24 cellular contexts compared by ENCODE assay signal in the genomic region with DNA sequence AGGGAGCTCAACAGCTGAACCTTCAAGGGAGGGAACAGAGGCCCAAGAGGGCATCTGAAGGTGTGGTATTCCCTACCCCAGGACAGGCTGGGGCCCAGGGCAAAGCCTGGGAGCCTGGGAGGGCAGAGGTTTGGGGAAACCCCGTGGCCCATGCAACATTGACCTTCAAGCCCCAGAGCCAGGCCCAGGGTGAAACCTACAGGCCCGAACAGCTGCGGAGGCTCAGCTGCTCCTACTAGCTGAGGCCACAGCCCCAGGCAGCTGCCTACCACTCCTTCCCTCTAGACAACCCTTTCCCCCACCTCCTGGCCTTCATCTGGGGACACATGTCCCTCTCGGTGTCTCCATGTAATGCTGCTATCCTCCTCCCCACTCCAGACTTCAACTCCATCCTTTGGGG. TPM values are rescaled to one million over a fixed set of nuclear protein-coding genes. Genes with fewer than 3 reads are reported as not detected.
DNase-seq lines count a peak whose midpoint lies in the region; ATAC-seq, FAIRE-seq and TF ChIP-seq lines count a peak whose summit lies in the region.
"Had no signal": no experiment of that assay in that cellular context is flagged by ENCODE, and none has a peak within 500 bp of the region (broad histone marks: within the 10 kb centered on the region; RNA-seq: fewer than 3 reads in every experiment).

No MANE protein-coding gene starts in this region.

- H3K27ac ChIP-seq in GM12878 (ENCODE audit: control insufficient read depth, insufficient read depth) (no peak overlapping the region), liver (ENCODE audit: low read depth in 1 of 2, low read length in 2 of 2) (peak overlapping the region; percentile 84 to 87), small intestine (ENCODE audit: low read depth in 1 of 2, low read length in 1 of 2) (peak overlapping the region; percentile 36 to 93), testis (no peak overlapping the region)
- H3K27ac ChIP-seq: brain microvascular endothelial cell, gastroesophageal sphincter, GM23248, SJSA1 had no signal

- POLR2A ChIA-PET in GM12878 (lab: Charles Lee) = interaction anchor here (0.5 to 18.2 kb wide), 4 partner anchors 9 to 94 kb away, joined by 3 to 228 read pairs (median 8); no protein-coding TSS in a partner anchor

- DNase-seq in GM12878 (ENCODE audit: low read depth, low spot score) (no peak), small intestine (peak; percentile 48), H7 (no peak), hypothalamus (lab: John Stamatoyannopoulos, UW) (no peak), testis (no peak)
- no peak for DNase-seq in stimulated activated naive CD4-positive, alpha-beta T cell (lab: John Stamatoyannopoulos, UW)
- DNase-seq: activated CD4-positive, alpha-beta T cell treated with anti-CD3 and anti-CD28 coated beads, Interleukin-2, amount 50 U/mL, for 4 hours; activated CD8-positive, alpha-beta memory T cell treated with anti-CD3 and anti-CD28 coated beads, Interleukin-2, amount 50 U/mL, for 48 hours; activated effector memory CD4-positive, alpha-beta T cell treated with anti-CD3 and anti-CD28 coated beads, Interleukin-2, amount 50 U/mL, for 16 hours; brain microvascular endothelial cell; GM23248; KG1; NCI-H187; NCI-H774; T-helper 17 cell had no signal

- intact Hi-C loops in GM12878 (cut with micrococcal nuclease; ENCODE audit: unreplicated experiment) (no loop called here), testis (cut with DNase I; ENCODE audit: low total_unique reads) (no loop called here)

- TF ChIP-seq RAD21 in GM12878 (IDR thresholded peaks at IDR 0.05; ENCODE audit: insufficient read depth, low read depth, low read length) (no peak), liver (IDR thresholded peaks at IDR 0.05) (no peak)

- H3K4me2 ChIP-seq in GM12878 (ENCODE audit: control insufficient read depth, insufficient read depth) = no peak overlapping the region

- in situ Hi-C loops in GM12878 (cut with MboI) = no loop called here

- no peaks in the 10 kb centered on the region for H3K9me3 ChIP-seq in GM12878 (replicated peaks; ENCODE audit: control insufficient read depth, insufficient read depth, low read length)
- no peaks in the 10 kb centered on the region for H3K9me3 ChIP-seq in liver (ENCODE audit: control insufficient read depth in 4 of 4, low read length in 3 of 4)
- no peaks in the 10 kb centered on the region for H3K9me3 ChIP-seq in small intestine (ENCODE audit: control insufficient read depth, low read depth)
- no peaks in the 10 kb centered on the region for H3K9me3 ChIP-seq in testis
- H3K9me3 ChIP-seq: gastroesophageal sphincter, SJSA1 had no signal

- WGBS in GM12878 (ENCODE audit: insufficient coverage, insufficient replicate concordance, low lambda C conversion rate, missing lambda C conversion rate) = 25% methylated on average over 4 of the region's 4 CpGs
- WGBS in liver = 47% methylated on average over 4 of the region's 4 CpGs
- WGBS in small intestine, 3 donors = 9 to 52% (median 18%) methylated on average over 4 of the region's 4 CpGs
- WGBS in testis, 2 donors = 89 to 91% methylated on average over 4 of the region's 4 CpGs

- BruUV-seq in GM12878 (replicated peaks; lab: Mats Ljungman, UMichigan) = no TSS peak

- TF ChIP-seq POLR2A in GM12878 (IDR thresholded peaks at IDR 0.05; ENCODE audit: low read depth, low read length) = no peak
- no peak for TF ChIP-seq POLR2A in testis (IDR thresholded peaks at IDR 0.05)

- SMC1A ChIA-PET in GM12878 (lab: Charles Lee; ENCODE audit: uncharacterized antibody, unreplicated experiment) = interaction anchor here (2.1 to 19.4 kb wide), 3 partner anchors 9 to 86 kb away, joined by 6 to 374 read pairs (median 17); no protein-coding TSS in a partner anchor

- CTCF ChIA-PET in GM12878 (lab: Yijun Ruan, JAX) = interaction anchor here (0.8 to 17.8 kb wide), 5 partner anchors 11 to 316 kb away, joined by 3 to 623 read pairs (median 20); no protein-coding TSS in a partner anchor

- H4K20me1 ChIP-seq in GM12878 (ENCODE audit: control insufficient read depth, insufficient read depth) = no peaks in the 10 kb centered on the region

- TF ChIP-seq EP300 in GM12878 (IDR thresholded peaks at IDR 0.05; ENCODE audit: borderline replicate concordance in 1 of 2, control insufficient read depth in 1 of 2, low read depth in 2 of 2, low read length in 2 of 2) = no peak

- H3K27me3 ChIP-seq in GM12878 (replicated peaks in 1 of 2; ENCODE audit: control insufficient read depth in 2 of 2, insufficient read depth in 2 of 2, low read length in 1 of 2) = no peaks in the 10 kb centered on the region
- H3K27me3 ChIP-seq in liver (ENCODE audit: control insufficient read depth in 4 of 4, insufficient read depth in 4 of 4, low read length in 3 of 4) = no peaks in the 10 kb centered on the region
- H3K27me3 ChIP-seq in small intestine (ENCODE audit: control insufficient read depth in 2 of 2, insufficient read depth in 2 of 2, low read length in 2 of 2) = peaks cover 0 to 8% of the 10 kb centered on the region in 2 donors
- peaks cover 33% of the 10 kb centered on the region for H3K27me3 ChIP-seq in H7 (ENCODE audit: control insufficient read depth, insufficient read depth, low read length)
- no peaks in the 10 kb centered on the region for H3K27me3 ChIP-seq in testis

- H3K79me2 ChIP-seq in GM12878 (ENCODE audit: control insufficient read depth, insufficient read depth, low read length) = no peaks in the 10 kb centered on the region

- H3K4me3 ChIP-seq in GM12878 (no peak overlapping the region), liver (ENCODE audit: low read depth in 1 of 3, low read length in 3 of 3) (no peak overlapping the region), small intestine (ENCODE audit: low read depth in 1 of 2, low read length in 2 of 2) (peak overlapping the region in 1 of 2 donors; percentile 13), H7 (ENCODE audit: insufficient read depth, low read depth, low read length) (no peak overlapping the region), testis (no peak overlapping the region)
- H3K4me3 ChIP-seq: gastroesophageal sphincter, GM23248, SJSA1 had no signal

- no peak overlapping the region for H2AFZ ChIP-seq in GM12878 (ENCODE audit: control insufficient read depth, low read depth, low read length)
- H2AFZ ChIP-seq: GM23248 had no signal

- no peak overlapping the region for H3K9ac ChIP-seq in GM12878 (ENCODE audit: control insufficient read depth, insufficient read depth, low read length)
- no peak overlapping the region for H3K9ac ChIP-seq in liver (ENCODE audit: low read depth in 1 of 2, low read length in 2 of 2)
- H3K9ac ChIP-seq: GM23248 had no signal

- peaks cover 12% of the 10 kb centered on the region for H3K4me1 ChIP-seq in GM12878 (ENCODE audit: control insufficient read depth, insufficient read depth, low read length)
- peaks cover 19 to 61% (median 41%) of the 10 kb centered on the region in 4 donors for H3K4me1 ChIP-seq in liver (ENCODE audit: control insufficient read depth in 4 of 4, insufficient read depth in 4 of 4, low read length in 3 of 4)
- H3K4me1 ChIP-seq in small intestine (ENCODE audit: control insufficient read depth in 2 of 2, insufficient read depth in 1 of 2, low read depth in 1 of 2, low read length in 1 of 2) = peaks cover 0 to 7% of the 10 kb centered on the region in 2 donors
- no peaks in the 10 kb centered on the region for H3K4me1 ChIP-seq in testis
- H3K4me1 ChIP-seq: SJSA1 had no signal

- FAIRE-seq in GM12878 (lab: Jason Lieb, UNC) (no peak), small intestine (lab: Jason Lieb, UNC) (no peak)

- no peaks in the 10 kb centered on the region for H3K36me3 ChIP-seq in GM12878 (ENCODE audit: control insufficient read depth in 2 of 2, insufficient read depth in 2 of 2, low read length in 1 of 2)
- H3K36me3 ChIP-seq in liver (ENCODE audit: control insufficient read depth in 4 of 4, insufficient read depth in 3 of 4, low read depth in 1 of 4, low read length in 3 of 4) = no peaks in the 10 kb centered on the region
- H3K36me3 ChIP-seq in small intestine (ENCODE audit: control insufficient read depth in 2 of 2, insufficient read depth in 2 of 2, low read length in 2 of 2) = no peaks in the 10 kb centered on the region
- H3K36me3 ChIP-seq in H7 (replicated peaks; ENCODE audit: control insufficient read depth, insufficient read depth, low read length) = no peaks in the 10 kb centered on the region
- no peaks in the 10 kb centered on the region for H3K36me3 ChIP-seq in testis (ENCODE audit: low read depth, missing control alignments)
- H3K36me3 ChIP-seq: brain microvascular endothelial cell, gastroesophageal sphincter, SJSA1 had no signal

- ATAC-seq in GM19025 (IDR thresholded peaks at IDR 0.05; ENCODE audit: low read depth, unreplicated experiment) (peak; percentile 55), GM12878 (peak; percentile 48)
- ATAC-seq: gastroesophageal sphincter, T-helper 17 cell had no signal

- RAD21 ChIA-PET in GM12878 (lab: Charles Lee; ENCODE audit: unreplicated experiment) = interaction anchor here (1.2 to 17.4 kb wide), 3 partner anchors 9 to 86 kb away, joined by 4 to 340 read pairs (median 17); no protein-coding TSS in a partner anchor

- TF ChIP-seq CTCF in GM12878 (IDR thresholded peaks at IDR 0.05 in 2 of 3, conservative IDR thresholded peaks at IDR 0.05 in 1 of 3; ENCODE audit: control insufficient read depth in 2 of 3, extremely low read depth in 1 of 3, insufficient read depth in 1 of 3, low read depth in 3 of 3, low read length in 3 of 3) (no peak), liver (IDR thresholded peaks at IDR 0.05; ENCODE audit: low read depth, low read length, missing input control) (no peak), testis (IDR thresholded peaks at IDR 0.05) (no peak)

RNA-seq across cellular contexts. Expression of a gene that starts 3.2 kb away (rescaled TPM):
- total RNA-seq in GM12878 (2013; cell fraction: nucleolus; rRNA removed) = 0.40 and 0.91 TPM in 2 replicates
- total RNA-seq in GM12878 (2014; rRNA removed) (0.22 and 0.40 TPM in 2 replicates), GM12878 (2014; rRNA removed; fragmentation: Illumina TruSeq; extraction: Trizol) (0.18 and 0.40 TPM in 2 replicates), GM12878 (2021) (0.26 and 0.53 TPM in 2 replicates), liver (1 to 10 TPM; 3.4 to 4.6 TPM), testis (under 1 TPM; 0.37 to 0.71 TPM)
- polyA plus RNA-seq in GM12878 (2011; ENCODE audit: low read depth) = 0.33 TPM
- polyA plus RNA-seq in GM12878 (2011; rRNA removed) (0.05 TPM in 1 of 2 replicates, not detected in the other), GM12878 (2014; fragmentation: Illumina TruSeq; extraction: Trizol) (0.11 and 0.48 TPM in 2 replicates), GM12878 (2014; fragmentation: Nextera tagmentation; extraction: Ambion mirVana) (not detected), GM12878 (2014; rRNA removed) (0.32 and 0.80 TPM in 2 replicates), GM12878 (2016; fragmentation: Nextera tagmentation; extraction: Ambion mirVana) (under 1 TPM in 1 of 2 experiments, not detected in 1; 0.16 TPM), liver (10 to 100 TPM; 12.5 to 13.7 TPM), small intestine (100 to 1,000 TPM; 108 to 131 (median 130) TPM), testis (ENCODE audit: insufficient read depth, low read depth, low replicate concordance) (1.2 TPM)
- 0.09 TPM in 1 of 2 replicates, not detected in the other for polyA plus RNA-seq in GM12878 (2011; cell fraction: cytosol; rRNA removed)
- polyA plus RNA-seq in GM12878 (2011; cell fraction: nucleus; rRNA removed) = 0.07 TPM in 1 of 2 replicates, not detected in the other
- polyA plus RNA-seq in GM12878 (2012) = 0.31 and 0.77 TPM in 2 replicates
- polyA minus RNA-seq in GM12878 (2011; rRNA and poly(A)+ RNA removed) = not detected in 2 replicates
- not detected in 2 replicates for polyA minus RNA-seq in GM12878 (2011; cell fraction: cytosol; rRNA and poly(A)+ RNA removed)
- not detected in 2 replicates for polyA minus RNA-seq in GM12878 (2011; cell fraction: nucleus; rRNA and poly(A)+ RNA removed)
- 4.3 and 4.5 TPM in 2 replicates for total RNA-seq in H7 (2014; rRNA removed; shearing (Covaris generic))
- total RNA-seq: GM23248, neural crest cell, OCI-LY7, SJSA1, T-helper 17 cell had no signal
- polyA plus RNA-seq: GM23248 had no signal

RNA-seq across cellular contexts. Expression of a gene that starts 18.5 kb away (rescaled TPM):
- not detected in 2 replicates for total RNA-seq in GM12878 (2013; cell fraction: nucleolus; rRNA removed)
- total RNA-seq in GM12878 (2014; rRNA removed) (not detected in 2 replicates), GM12878 (2014; rRNA removed; fragmentation: Illumina TruSeq; extraction: Trizol) (not detected in 2 replicates), GM12878 (2021) (not detected in 2 replicates), liver (under 1 TPM; 0.17 to 0.28 TPM), testis (1 to 10 TPM in 1 of 2 donors, under 1 TPM in 1; 0.79 to 1.1 TPM)
- polyA plus RNA-seq in GM12878 (2011; ENCODE audit: low read depth) = not detected
- polyA plus RNA-seq in GM12878 (2011; rRNA removed) (not detected in 2 replicates), GM12878 (2014; fragmentation: Illumina TruSeq; extraction: Trizol) (not detected in 2 replicates), GM12878 (2014; fragmentation: Nextera tagmentation; extraction: Ambion mirVana) (not detected), GM12878 (2014; rRNA removed) (not detected in 2 replicates), GM12878 (2016; fragmentation: Nextera tagmentation; extraction: Ambion mirVana) (1 to 10 TPM in 1 of 2 experiments, not detected in 1; 2.2 TPM), liver (under 1 TPM in 1 of 2 donors, not detected in 1; 0.25 TPM), small intestine (10 to 100 TPM in 1 of 3 donors, 1 to 10 TPM in 1, under 1 TPM in 1; 0.78 to 86.7 (median 4.0) TPM), testis (ENCODE audit: insufficient read depth, low read depth, low replicate concordance) (2.7 TPM)
- polyA plus RNA-seq in GM12878 (2011; cell fraction: cytosol; rRNA removed) = not detected in 2 replicates
- not detected in 2 replicates for polyA plus RNA-seq in GM12878 (2011; cell fraction: nucleus; rRNA removed)
- polyA plus RNA-seq in GM12878 (2012) = not detected in 2 replicates
- not detected in 2 replicates for polyA minus RNA-seq in GM12878 (2011; rRNA and poly(A)+ RNA removed)
- polyA minus RNA-seq in GM12878 (2011; cell fraction: cytosol; rRNA and poly(A)+ RNA removed) = not detected in 2 replicates
- 0.19 TPM in 1 of 2 replicates, not detected in the other for polyA minus RNA-seq in GM12878 (2011; cell fraction: nucleus; rRNA and poly(A)+ RNA removed)
- total RNA-seq in H7 (2014; rRNA removed; shearing (Covaris generic)) = 0.17 TPM in 1 of 2 replicates, not detected in the other
- total RNA-seq: GM23248, mesenteric fat pad, neural crest cell, OCI-LY7, SJSA1, subcutaneous adipose tissue, T-helper 17 cell had no signal
- polyA plus RNA-seq: GM23248 had no signal

RNA-seq across cellular contexts. Expression of a gene that starts 25.6 kb away (rescaled TPM):
- total RNA-seq in GM12878 (2013; cell fraction: nucleolus; rRNA removed) = 0.94 and 0.98 TPM in 2 replicates
- total RNA-seq in GM12878 (2014; rRNA removed) (under 0.01 TPM in 1 of 2 replicates, not detected in the other), GM12878 (2014; rRNA removed; fragmentation: Illumina TruSeq; extraction: Trizol) (0.14 TPM in 1 of 2 replicates, not detected in the other), GM12878 (2021) (not detected in 2 replicates), liver (under 1 TPM in 1 of 2 donors, not detected in 1; 0.75 TPM), testis (under 1 TPM; 0.37 to 0.55 TPM)
- polyA plus RNA-seq in GM12878 (2011; ENCODE audit: low read depth) = not detected
- polyA plus RNA-seq in GM12878 (2011; rRNA removed) (0.41 and 0.50 TPM in 2 replicates), GM12878 (2014; fragmentation: Illumina TruSeq; extraction: Trizol) (not detected in 2 replicates), GM12878 (2014; fragmentation: Nextera tagmentation; extraction: Ambion mirVana) (under 1 TPM in 1 of 2 experiments, not detected in 1; 0.04 TPM), GM12878 (2014; rRNA removed) (0.39 TPM in 1 of 2 replicates, not detected in the other), GM12878 (2016; fragmentation: Nextera tagmentation; extraction: Ambion mirVana) (1 to 10 TPM in 1 of 2 experiments, under 1 TPM in 1; 0.20 to 1.0 TPM), liver (under 1 TPM; 0.01 to 0.46 TPM), small intestine (1 to 10 TPM in 2 of 3 donors, under 1 TPM in 1; 0.01 to 5.8 (median 3.2) TPM), testis (ENCODE audit: insufficient read depth, low read depth, low replicate concordance) (36.4 TPM)
- polyA plus RNA-seq in GM12878 (2011; cell fraction: cytosol; rRNA removed) = 0.60 and 0.87 TPM in 2 replicates
- polyA plus RNA-seq in GM12878 (2011; cell fraction: nucleus; rRNA removed) = 0.48 and 1.0 TPM in 2 replicates
- polyA plus RNA-seq in GM12878 (2012) = 0.45 TPM in 1 of 2 replicates, not detected in the other
- 0.44 and 0.67 TPM in 2 replicates for polyA minus RNA-seq in GM12878 (2011; rRNA and poly(A)+ RNA removed)
- 0.13 TPM in 1 of 2 replicates, not detected in the other for polyA minus RNA-seq in GM12878 (2011; cell fraction: cytosol; rRNA and poly(A)+ RNA removed)
- polyA minus RNA-seq in GM12878 (2011; cell fraction: nucleus; rRNA and poly(A)+ RNA removed) = 0.60 and 0.67 TPM in 2 replicates
- total RNA-seq in H7 (2014; rRNA removed; shearing (Covaris generic)) = 0.18 and 1.2 TPM in 2 replicates
- total RNA-seq: gastroesophageal sphincter, GM23248, HT-29, mesenteric fat pad, SJSA1, subcutaneous adipose tissue, T-helper 17 cell had no signal

Comparison
In these comparisons a context has a peak if more than half of its experiments do, and no peak if none do; other contexts are left out.
1. H3K27ac ChIP-seq: peak in liver (2 of 2) and small intestine (2 of 2); none in GM12878 (single experiment) and testis (0 of 2).